8 cellular contexts compared by ENCODE assay signal in genomic region chr1:148952938-148953616, GRCh38.
DNase-seq lines count a peak whose midpoint lies in the region; ATAC-seq, FAIRE-seq and TF ChIP-seq lines count a peak whose summit lies in the region.
"Not testable (repeated sequence)": the region's sequence is repeated elsewhere in the genome, so short reads cannot be mapped to it uniquely, and the experiment has no call there.

No MANE protein-coding gene starts in this region.

- H3K36me3 Mint-ChIP-seq in T-helper 1 cell treated with Interleukin-12 subunit alpha and Interleukin-12 subunit beta and Interleukin-4 antibody, amounts not matched to agents 30 μg/mL and 1 μg/mL, for 36 hours (ENCODE audit: low read depth); astrocyte (ENCODE audit: low read depth, unreplicated experiment): not testable (repeated sequence)

- peak overlapping the region; percentile 80 for H3K9ac ChIP-seq in astrocyte (ENCODE audit: low read length)

- H3K27me3 ChIP-seq in astrocyte (ENCODE audit: insufficient read depth, low read length) = not testable (repeated sequence)

- peaks cover 14% of the 10 kb centered on the region for H3K79me2 ChIP-seq in astrocyte (ENCODE audit: insufficient read depth, low read length)

- not testable (repeated sequence) for H3K36me3 ChIP-seq in astrocyte (ENCODE audit: insufficient read depth, low read length); mucosa of descending colon (ENCODE audit: low read depth)

- peak; percentile 1 for ATAC-seq in mucosa of descending colon

- peak; percentile 2 for DNase-seq in CD1c-positive myeloid dendritic cell (ENCODE audit: extremely low spot score)
- DNase-seq in GM20000 (ENCODE audit: low spot score) = peak; percentile 1
- peak; percentile 28 for DNase-seq in LHCN-M2 (ENCODE audit: low read depth)
- DNase-seq in astrocyte (ENCODE audit: low read depth) = peak; percentile 14
- peak; percentile 51 for DNase-seq in globus pallidus (ENCODE audit: low spot score)
- DNase-seq in mucosa of descending colon = peak in 2 of 3 donors; percentile 48 to 51
- DNase-seq in stimulated activated CD4-positive, alpha-beta T cell treated with anti-CD3 and anti-CD28 coated beads, Interleukin-2, amount 100 ng/mL, for 48 hours = peak; percentile 10 to 18

- not testable (repeated sequence) for H3K9me3 ChIP-seq in astrocyte (ENCODE audit: insufficient read depth, low read depth, low read length); mucosa of descending colon

- not testable (repeated sequence) for FAIRE-seq in astrocyte (lab: Jason Lieb, UNC)

- not testable (repeated sequence) for TF ChIP-seq CTCF in GM20000 (IDR thresholded peaks at IDR 0.05; ENCODE audit: extremely low read depth, missing control alignments); astrocyte (IDR thresholded peaks at IDR 0.05; ENCODE audit: insufficient read depth, low read depth, low read length); mucosa of descending colon (IDR thresholded peaks at IDR 0.05)

- H4K20me1 ChIP-seq in astrocyte (ENCODE audit: insufficient read depth, low read length) = not testable (repeated sequence)

- H3K9me3 Mint-ChIP-seq in T-helper 1 cell treated with Interleukin-12 subunit alpha and Interleukin-12 subunit beta and Interleukin-4 antibody, amounts not matched to agents 30 μg/mL and 1 μg/mL, for 36 hours; astrocyte (ENCODE audit: unreplicated experiment): not testable (repeated sequence)

- not testable (repeated sequence) for H3K27ac Mint-ChIP-seq in T-helper 1 cell treated with Interleukin-12 subunit alpha and Interleukin-12 subunit beta and Interleukin-4 antibody, amounts not matched to agents 30 μg/mL and 1 μg/mL, for 36 hours; astrocyte (ENCODE audit: unreplicated experiment)

- H3K4me3 Mint-ChIP-seq in T-helper 1 cell treated with Interleukin-12 subunit alpha and Interleukin-12 subunit beta and Interleukin-4 antibody, amounts not matched to agents 30 μg/mL and 1 μg/mL, for 36 hours = peak overlapping the region; percentile 85
- H3K4me3 Mint-ChIP-seq in astrocyte (ENCODE audit: unreplicated experiment) = peak overlapping the region; percentile 87

- peak overlapping the region; percentile 33 for H3K27ac ChIP-seq in astrocyte (ENCODE audit: low read depth, low read length)

- H3K4me1 Mint-ChIP-seq in T-helper 1 cell treated with Interleukin-12 subunit alpha and Interleukin-12 subunit beta and Interleukin-4 antibody, amounts not matched to agents 30 μg/mL and 1 μg/mL, for 36 hours (ENCODE audit: low read depth) = peaks cover 11% of the 10 kb centered on the region
- not testable (repeated sequence) for H3K4me1 Mint-ChIP-seq in astrocyte (ENCODE audit: low read depth, unreplicated experiment)

- peak overlapping the region; percentile 75 for H3K4me3 ChIP-seq in astrocyte (ENCODE audit: insufficient read depth, low read depth, low read length)
- not testable (repeated sequence) for H3K4me3 ChIP-seq in mucosa of descending colon

- H3K4me2 ChIP-seq in astrocyte (ENCODE audit: low read length) = peak overlapping the region; percentile 88

- not testable (repeated sequence) for H2AFZ ChIP-seq in astrocyte (ENCODE audit: low read depth, low read length)

- not testable (repeated sequence) for H3K4me1 ChIP-seq in astrocyte (ENCODE audit: insufficient read depth, low read length); mucosa of descending colon (ENCODE audit: low read depth)

- intact Hi-C loops in mucosa of descending colon (cut with DNase I, micrococcal nuclease) = not testable (repeated sequence)

- not testable (repeated sequence) for H3K27me3 Mint-ChIP-seq in T-helper 1 cell treated with Interleukin-12 subunit alpha and Interleukin-12 subunit beta and Interleukin-4 antibody, amounts not matched to agents 30 μg/mL and 1 μg/mL, for 36 hours (ENCODE audit: low read depth); astrocyte (ENCODE audit: low read depth, unreplicated experiment)

Comparison
In these comparisons a context has a peak if more than half of its experiments do, and no peak if none do; other contexts are left out.
1. DNase-seq: peak in every context shown above with its lines; median percentile 51 in globus pallidus; 50 in mucosa of descending colon; 28 in LHCN-M2; 14 in astrocyte; 14 in stimulated activated CD4-positive, alpha-beta T cell treated with anti-CD3 and anti-CD28 coated beads, Interleukin-2, amount 100 ng/mL, for 48 hours; 2 in CD1c-positive myeloid dendritic cell; 1 in GM20000.